ENCODE assay signal across 1 cellular context in the genomic region with DNA sequence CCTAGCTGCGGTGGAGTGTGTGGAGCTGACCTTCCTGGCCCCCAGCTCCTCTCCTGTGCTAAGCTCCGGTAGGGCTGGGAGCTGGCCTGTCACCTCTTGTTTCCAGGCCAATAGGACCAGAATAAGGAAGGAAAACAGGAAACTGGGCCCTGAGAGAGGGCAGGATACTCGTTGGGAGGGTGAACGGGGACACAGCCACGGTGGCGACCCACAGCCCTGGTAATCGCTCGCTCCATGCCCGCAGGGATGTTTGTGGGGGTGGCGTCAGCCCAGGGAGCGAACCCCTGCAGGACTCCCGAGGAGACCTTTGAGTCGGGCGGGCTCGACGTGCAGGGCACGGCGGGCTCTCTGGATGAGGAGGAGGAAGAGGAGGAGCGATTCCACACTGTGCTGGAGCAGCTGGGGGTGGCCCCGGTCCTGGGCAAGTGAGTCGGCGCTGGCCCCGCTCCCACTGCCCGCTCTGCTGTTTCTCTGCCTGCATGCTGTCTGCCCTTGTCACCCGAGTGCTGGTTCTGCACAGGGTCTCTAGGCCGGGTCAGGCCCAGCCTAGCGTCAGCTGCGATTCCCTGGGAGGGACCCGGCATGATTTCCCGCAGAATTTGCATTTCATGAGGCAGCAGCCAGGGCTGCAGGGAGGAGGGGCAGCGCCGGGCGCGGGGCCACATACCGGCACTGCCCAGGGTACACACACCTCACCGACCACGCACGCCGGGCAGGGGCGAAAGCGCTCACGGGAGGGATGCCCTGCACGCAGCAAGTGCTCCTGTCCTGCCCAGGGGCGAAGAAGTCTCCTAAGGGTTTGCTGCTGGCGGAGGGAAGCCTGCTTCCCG.
TF ChIP-seq lines count a peak whose summit lies in the region.

No MANE protein-coding gene starts in this region.

TF ChIP-seq in H1, 55 proteins besides CTCF, POLR2A, EP300 and RAD21:
- no peak for TF ChIP-seq BRCA1 (IDR thresholded peaks at IDR 0.05; ENCODE audit: low read depth, low read length)
- TF ChIP-seq RFX5 (IDR thresholded peaks at IDR 0.05; ENCODE audit: borderline replicate concordance, low read depth, low read length) = no peak
- no peak for TF ChIP-seq SAP30 (IDR thresholded peaks at IDR 0.05; ENCODE audit: insufficient read depth, insufficient replicate concordance, low read length)
- TF ChIP-seq JUND (IDR thresholded peaks at IDR 0.05; ENCODE audit: low read length) = no peak
- no peak for TF ChIP-seq FOSL1 (IDR thresholded peaks at IDR 0.05; ENCODE audit: insufficient read depth, low read depth, low read length)
- TF ChIP-seq SP1 (IDR thresholded peaks at IDR 0.05; ENCODE audit: low read depth, low read length) = no peak
- no peak for TF ChIP-seq SUZ12 (IDR thresholded peaks at IDR 0.05; ENCODE audit: low read length)
- no peak for TF ChIP-seq CTBP2 (IDR thresholded peaks at IDR 0.05; ENCODE audit: borderline replicate concordance, insufficient read depth, insufficient read length, low read length)
- TF ChIP-seq TEAD4 (IDR thresholded peaks at IDR 0.05; ENCODE audit: low read depth, low read length) = no peak
- TF ChIP-seq JUN (IDR thresholded peaks at IDR 0.05; ENCODE audit: low read depth, low read length) = no peak
- no peak for TF ChIP-seq RXRA (IDR thresholded peaks at IDR 0.05; ENCODE audit: insufficient read depth, low read depth, low read length)
- TF ChIP-seq SIN3A (conservative IDR thresholded peaks at IDR 0.05 in 1 of 2, IDR thresholded peaks at IDR 0.05 in 1 of 2; ENCODE audit: low read depth in 1 of 2, low read length in 2 of 2) = 0 out of 4 replicates have a peak, but pooled peaks of 1 of the 2 experiments have one; percentile 6
- TF ChIP-seq TAF7 (optimal IDR thresholded peaks at IDR 0.05; ENCODE audit: borderline replicate concordance, low read depth, low read length) = no peak
- no peak for TF ChIP-seq EGR1 (IDR thresholded peaks at IDR 0.05; ENCODE audit: borderline replicate concordance, low read depth, low read length)
- no peak for TF ChIP-seq CHD2 (IDR thresholded peaks at IDR 0.05; ENCODE audit: low read length)
- no peak for TF ChIP-seq PHF8 (conservative IDR thresholded peaks at IDR 0.05; ENCODE audit: low read depth, low read length)
- TF ChIP-seq POLR2AphosphoS5 (IDR thresholded peaks at IDR 0.05; ENCODE audit: low read depth, low read length) = no peak
- peak; percentile 16; the same call in 1 of the 2 replicates for TF ChIP-seq GABPA (IDR thresholded peaks at IDR 0.05; ENCODE audit: borderline replicate concordance, insufficient read depth, low read length)
- 0 out of 2 replicates have a peak, but pooled peaks have one; percentile 9 for TF ChIP-seq BACH1 (IDR thresholded peaks at IDR 0.05; ENCODE audit: low read length)
- TF ChIP-seq KDM4A (IDR thresholded peaks at IDR 0.05; ENCODE audit: low read depth, low read length, severe bottlenecking) = no peak
- TF ChIP-seq CHD1 (IDR thresholded peaks at IDR 0.05; ENCODE audit: low read depth, low read length) = no peak
- no peak for TF ChIP-seq HDAC6 (IDR thresholded peaks at IDR 0.05; ENCODE audit: low read depth, low read length)
- TF ChIP-seq SIRT6 (IDR thresholded peaks at IDR 0.05; ENCODE audit: low read length) = no peak
- peak; percentile 25 for TF ChIP-seq ASH2L (IDR thresholded peaks at IDR 0.05; ENCODE audit: low read length)
- 0 out of 4 replicates have a peak, but pooled peaks of 1 of the 2 experiments have one; percentile 26 for TF ChIP-seq HDAC2 (IDR thresholded peaks at IDR 0.05; ENCODE audit: borderline replicate concordance in 1 of 2, low read depth in 2 of 2, low read length in 2 of 2)
- no peak for TF ChIP-seq KDM1A (IDR thresholded peaks at IDR 0.05; ENCODE audit: borderline replicate concordance, low read length)
- TF ChIP-seq SIX5 (IDR thresholded peaks at IDR 0.05; ENCODE audit: low read depth, low read length) = no peak
- TF ChIP-seq CREB1 (IDR thresholded peaks at IDR 0.05) = no peak
- TF ChIP-seq, protein P1, sequence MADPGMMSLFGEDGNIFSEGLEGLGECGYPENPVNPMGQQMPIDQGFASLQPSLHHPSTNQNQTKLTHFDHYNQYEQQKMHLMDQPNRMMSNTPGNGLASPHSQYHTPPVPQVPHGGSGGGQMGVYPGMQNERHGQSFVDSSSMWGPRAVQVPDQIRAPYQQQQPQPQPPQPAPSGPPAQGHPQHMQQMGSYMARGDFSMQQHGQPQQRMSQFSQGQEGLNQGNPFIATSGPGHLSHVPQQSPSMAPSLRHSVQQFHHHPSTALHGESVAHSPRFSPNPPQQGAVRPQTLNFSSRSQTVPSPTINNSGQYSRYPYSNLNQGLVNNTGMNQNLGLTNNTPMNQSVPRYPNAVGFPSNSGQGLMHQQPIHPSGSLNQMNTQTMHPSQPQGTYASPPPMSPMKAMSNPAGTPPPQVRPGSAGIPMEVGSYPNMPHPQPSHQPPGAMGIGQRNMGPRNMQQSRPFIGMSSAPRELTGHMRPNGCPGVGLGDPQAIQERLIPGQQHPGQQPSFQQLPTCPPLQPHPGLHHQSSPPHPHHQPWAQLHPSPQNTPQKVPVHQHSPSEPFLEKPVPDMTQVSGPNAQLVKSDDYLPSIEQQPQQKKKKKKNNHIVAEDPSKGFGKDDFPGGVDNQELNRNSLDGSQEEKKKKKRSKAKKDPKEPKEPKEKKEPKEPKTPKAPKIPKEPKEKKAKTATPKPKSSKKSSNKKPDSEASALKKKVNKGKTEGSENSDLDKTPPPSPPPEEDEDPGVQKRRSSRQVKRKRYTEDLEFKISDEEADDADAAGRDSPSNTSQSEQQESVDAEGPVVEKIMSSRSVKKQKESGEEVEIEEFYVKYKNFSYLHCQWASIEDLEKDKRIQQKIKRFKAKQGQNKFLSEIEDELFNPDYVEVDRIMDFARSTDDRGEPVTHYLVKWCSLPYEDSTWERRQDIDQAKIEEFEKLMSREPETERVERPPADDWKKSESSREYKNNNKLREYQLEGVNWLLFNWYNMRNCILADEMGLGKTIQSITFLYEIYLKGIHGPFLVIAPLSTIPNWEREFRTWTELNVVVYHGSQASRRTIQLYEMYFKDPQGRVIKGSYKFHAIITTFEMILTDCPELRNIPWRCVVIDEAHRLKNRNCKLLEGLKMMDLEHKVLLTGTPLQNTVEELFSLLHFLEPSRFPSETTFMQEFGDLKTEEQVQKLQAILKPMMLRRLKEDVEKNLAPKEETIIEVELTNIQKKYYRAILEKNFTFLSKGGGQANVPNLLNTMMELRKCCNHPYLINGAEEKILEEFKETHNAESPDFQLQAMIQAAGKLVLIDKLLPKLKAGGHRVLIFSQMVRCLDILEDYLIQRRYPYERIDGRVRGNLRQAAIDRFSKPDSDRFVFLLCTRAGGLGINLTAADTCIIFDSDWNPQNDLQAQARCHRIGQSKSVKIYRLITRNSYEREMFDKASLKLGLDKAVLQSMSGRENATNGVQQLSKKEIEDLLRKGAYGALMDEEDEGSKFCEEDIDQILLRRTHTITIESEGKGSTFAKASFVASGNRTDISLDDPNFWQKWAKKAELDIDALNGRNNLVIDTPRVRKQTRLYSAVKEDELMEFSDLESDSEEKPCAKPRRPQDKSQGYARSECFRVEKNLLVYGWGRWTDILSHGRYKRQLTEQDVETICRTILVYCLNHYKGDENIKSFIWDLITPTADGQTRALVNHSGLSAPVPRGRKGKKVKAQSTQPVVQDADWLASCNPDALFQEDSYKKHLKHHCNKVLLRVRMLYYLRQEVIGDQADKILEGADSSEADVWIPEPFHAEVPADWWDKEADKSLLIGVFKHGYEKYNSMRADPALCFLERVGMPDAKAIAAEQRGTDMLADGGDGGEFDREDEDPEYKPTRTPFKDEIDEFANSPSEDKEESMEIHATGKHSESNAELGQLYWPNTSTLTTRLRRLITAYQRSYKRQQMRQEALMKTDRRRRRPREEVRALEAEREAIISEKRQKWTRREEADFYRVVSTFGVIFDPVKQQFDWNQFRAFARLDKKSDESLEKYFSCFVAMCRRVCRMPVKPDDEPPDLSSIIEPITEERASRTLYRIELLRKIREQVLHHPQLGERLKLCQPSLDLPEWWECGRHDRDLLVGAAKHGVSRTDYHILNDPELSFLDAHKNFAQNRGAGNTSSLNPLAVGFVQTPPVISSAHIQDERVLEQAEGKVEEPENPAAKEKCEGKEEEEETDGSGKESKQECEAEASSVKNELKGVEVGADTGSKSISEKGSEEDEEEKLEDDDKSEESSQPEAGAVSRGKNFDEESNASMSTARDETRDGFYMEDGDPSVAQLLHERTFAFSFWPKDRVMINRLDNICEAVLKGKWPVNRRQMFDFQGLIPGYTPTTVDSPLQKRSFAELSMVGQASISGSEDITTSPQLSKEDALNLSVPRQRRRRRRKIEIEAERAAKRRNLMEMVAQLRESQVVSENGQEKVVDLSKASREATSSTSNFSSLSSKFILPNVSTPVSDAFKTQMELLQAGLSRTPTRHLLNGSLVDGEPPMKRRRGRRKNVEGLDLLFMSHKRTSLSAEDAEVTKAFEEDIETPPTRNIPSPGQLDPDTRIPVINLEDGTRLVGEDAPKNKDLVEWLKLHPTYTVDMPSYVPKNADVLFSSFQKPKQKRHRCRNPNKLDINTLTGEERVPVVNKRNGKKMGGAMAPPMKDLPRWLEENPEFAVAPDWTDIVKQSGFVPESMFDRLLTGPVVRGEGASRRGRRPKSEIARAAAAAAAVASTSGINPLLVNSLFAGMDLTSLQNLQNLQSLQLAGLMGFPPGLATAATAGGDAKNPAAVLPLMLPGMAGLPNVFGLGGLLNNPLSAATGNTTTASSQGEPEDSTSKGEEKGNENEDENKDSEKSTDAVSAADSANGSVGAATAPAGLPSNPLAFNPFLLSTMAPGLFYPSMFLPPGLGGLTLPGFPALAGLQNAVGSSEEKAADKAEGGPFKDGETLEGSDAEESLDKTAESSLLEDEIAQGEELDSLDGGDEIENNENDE (IDR thresholded peaks at IDR 0.05; ENCODE audit: insufficient replicate concordance, low read length) = no peak
- TF ChIP-seq, protein P2, sequence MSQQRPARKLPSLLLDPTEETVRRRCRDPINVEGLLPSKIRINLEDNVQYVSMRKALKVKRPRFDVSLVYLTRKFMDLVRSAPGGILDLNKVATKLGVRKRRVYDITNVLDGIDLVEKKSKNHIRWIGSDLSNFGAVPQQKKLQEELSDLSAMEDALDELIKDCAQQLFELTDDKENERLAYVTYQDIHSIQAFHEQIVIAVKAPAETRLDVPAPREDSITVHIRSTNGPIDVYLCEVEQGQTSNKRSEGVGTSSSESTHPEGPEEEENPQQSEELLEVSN (IDR thresholded peaks at IDR 0.05) = no peak
- TF ChIP-seq SP4 (IDR thresholded peaks at IDR 0.05; ENCODE audit: low read length) = no peak
- TF ChIP-seq POU5F1 (IDR thresholded peaks at IDR 0.05; ENCODE audit: low read depth, low read length) = no peak
